In the genomic region with DNA sequence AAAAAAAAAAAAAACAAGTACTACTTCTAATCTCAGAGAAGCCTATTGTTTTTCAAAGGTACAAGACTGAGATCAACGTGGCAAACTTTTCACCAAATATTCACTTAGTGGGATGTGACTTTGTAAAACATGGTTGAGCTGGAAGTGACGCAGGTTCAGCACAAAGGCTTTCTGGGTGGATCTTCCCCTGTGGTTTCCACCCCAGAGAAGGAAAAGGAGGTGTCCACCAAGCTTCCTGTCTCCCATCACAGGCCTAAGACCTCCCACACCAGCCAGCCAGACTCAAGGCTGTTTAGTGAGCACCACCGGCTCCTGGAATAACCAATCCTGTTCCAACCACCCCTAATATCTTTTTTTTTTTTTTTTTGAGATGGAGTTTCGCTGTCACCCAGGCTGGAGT, we compare ENCODE assay signal across 1 cellular context.
TF ChIP-seq lines count a peak whose summit lies in the region.

No MANE protein-coding gene starts in this region.

TF ChIP-seq in SK-N-SH treated with all-trans-retinoic acid at 6 μM for 48 hours, 23 proteins besides CTCF, POLR2A, EP300 and RAD21 (continued from another document):
- TF ChIP-seq, protein P1, sequence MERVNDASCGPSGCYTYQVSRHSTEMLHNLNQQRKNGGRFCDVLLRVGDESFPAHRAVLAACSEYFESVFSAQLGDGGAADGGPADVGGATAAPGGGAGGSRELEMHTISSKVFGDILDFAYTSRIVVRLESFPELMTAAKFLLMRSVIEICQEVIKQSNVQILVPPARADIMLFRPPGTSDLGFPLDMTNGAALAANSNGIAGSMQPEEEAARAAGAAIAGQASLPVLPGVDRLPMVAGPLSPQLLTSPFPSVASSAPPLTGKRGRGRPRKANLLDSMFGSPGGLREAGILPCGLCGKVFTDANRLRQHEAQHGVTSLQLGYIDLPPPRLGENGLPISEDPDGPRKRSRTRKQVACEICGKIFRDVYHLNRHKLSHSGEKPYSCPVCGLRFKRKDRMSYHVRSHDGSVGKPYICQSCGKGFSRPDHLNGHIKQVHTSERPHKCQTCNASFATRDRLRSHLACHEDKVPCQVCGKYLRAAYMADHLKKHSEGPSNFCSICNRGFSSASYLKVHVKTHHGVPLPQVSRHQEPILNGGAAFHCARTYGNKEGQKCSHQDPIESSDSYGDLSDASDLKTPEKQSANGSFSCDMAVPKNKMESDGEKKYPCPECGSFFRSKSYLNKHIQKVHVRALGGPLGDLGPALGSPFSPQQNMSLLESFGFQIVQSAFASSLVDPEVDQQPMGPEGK (CRISPR knock-in tag; IDR thresholded peaks at IDR 0.05; ENCODE audit: borderline replicate concordance), result no peak
- TF ChIP-seq ISL1 (CRISPR knock-in tag; IDR thresholded peaks at IDR 0.05), result no peak
- TF ChIP-seq SNAI2 (CRISPR knock-in tag; IDR thresholded peaks at IDR 0.05), result no peak
